In genomic region chr12:57726884-57727757, GRCh38 we compare ENCODE assay signal across 9 cellular contexts. TPM values are rescaled to one million over a fixed set of nuclear protein-coding genes. Genes with fewer than 3 reads are reported as not detected.
DNase-seq lines count a peak whose midpoint lies in the region; ATAC-seq and TF ChIP-seq lines count a peak whose summit lies in the region.
"Had no signal": no experiment of that assay in that cellular context is flagged by ENCODE, and none has a peak within 500 bp of the region (broad histone marks: within the 10 kb centered on the region; RNA-seq: fewer than 3 reads in every experiment).

No MANE protein-coding gene starts in this region.

- POLR2A ChIA-PET in SK-N-SH (lab: Yijun Ruan, JAX), result interaction anchor here (1.5 to 3.6 kb wide), 3 partner anchors 9 to 25 kb away, joined by 7 to 21 read pairs (median 18); partner anchors contain the start of genes CDK4 and TSPAN31

- H3K9me2 ChIP-seq in SK-N-SH, result no peaks in the 10 kb centered on the region

- H3K27ac Mint-ChIP-seq in chondrocyte (ENCODE audit: unreplicated experiment), result peak overlapping the region; percentile 45

- WGBS in SK-N-SH (ENCODE audit: low lambda C conversion rate), result 77% methylated on average over 59 of the region's 76 CpGs
- 31% methylated on average over 13 of the region's 76 CpGs for WGBS in right lobe of liver (ENCODE audit: insufficient coverage, low coverage, low lambda C conversion rate, missing lambda C conversion rate)
- WGBS in tibial nerve, 2 donors, result 33 to 39% methylated on average over 38 to 63 of the region's 76 CpGs

- TF ChIP-seq POLR2A in right lobe of liver (IDR thresholded peaks at IDR 0.05), result no peak
- no peak for TF ChIP-seq POLR2A in tibial nerve (IDR thresholded peaks at IDR 0.05)

- peak overlapping the region; percentile 96 for H3K4me3 Mint-ChIP-seq in chondrocyte (ENCODE audit: unreplicated experiment)

- CTCF ChIA-PET in SK-N-SH (lab: Yijun Ruan, JAX), result interaction anchor here (1.2 to 9.4 kb wide), 16 partner anchors 9 to 144 kb away, joined by 3 to 133 read pairs (median 6); partner anchors contain the start of genes AGAP2, B4GALNT1, CDK4 and OS9

- no peak for TF ChIP-seq RAD21 in SK-N-SH (IDR thresholded peaks at IDR 0.05; ENCODE audit: low read length)

- H3F3A ChIP-seq in SK-N-SH (replicated peaks; ENCODE audit: insufficient read depth), result peaks cover 18% of the 10 kb centered on the region

- H3K4me1 ChIP-seq in SK-N-SH (ENCODE audit: control insufficient read depth in 1 of 2, insufficient read depth in 2 of 2, low read depth in 1 of 2, low read length in 1 of 2) (peaks cover 0 to 8% of the 10 kb centered on the region in 2 experiments; a peak in 1 of 4 replicates), right lobe of liver (peaks cover 0 to 10% (median 0%) of the 10 kb centered on the region in 4 donors), tibial nerve (peaks cover 0 to 22% (median 0%) of the 10 kb centered on the region in 4 donors)

- 0 out of 2 replicates have a peak, but pooled peaks have one; percentile 18 for TF ChIP-seq CTCF in SK-N-SH (IDR thresholded peaks at IDR 0.05)
- peak; percentile 32 for TF ChIP-seq CTCF in chondrocyte (IDR thresholded peaks at IDR 0.05)
- TF ChIP-seq CTCF in right lobe of liver (IDR thresholded peaks at IDR 0.05), result peak in 1 of 4 donors; percentile 12
- peak in 3 of 5 experiments; percentile 17 to 28 (median 17) for TF ChIP-seq CTCF in tibial nerve (IDR thresholded peaks at IDR 0.05)

- H3K9me3 Mint-ChIP-seq in chondrocyte (ENCODE audit: low read depth), result no peaks in the 10 kb centered on the region
- H3K9me3 Mint-ChIP-seq: CD8-positive, alpha-beta T cell had no signal

- H3K9ac ChIP-seq in SK-N-SH, result peak overlapping the region; percentile 82; the same call in 1 of the 2 replicates

- ATAC-seq in SK-N-SH treated with all-trans-retinoic acid at 6 μM for 48 hours (no peak), right lobe of liver (peak; percentile 11 to 66 (median 24)), GM18907 (IDR thresholded peaks at IDR 0.05; ENCODE audit: unreplicated experiment) (no peak), HG02840 (IDR thresholded peaks at IDR 0.05; ENCODE audit: low FRiP score, unreplicated experiment) (no peak), GM18517 (IDR thresholded peaks at IDR 0.05; ENCODE audit: unreplicated experiment) (no peak)

- peaks cover 13% of the 10 kb centered on the region for H3K4me1 Mint-ChIP-seq in chondrocyte (ENCODE audit: low read depth)

- no peaks in the 10 kb centered on the region for H4K20me1 ChIP-seq in SK-N-SH (ENCODE audit: insufficient read depth)

- H3K9me3 ChIP-seq in SK-N-SH (no peaks in the 10 kb centered on the region), right lobe of liver (no peaks in the 10 kb centered on the region), tibial nerve (no peaks in the 10 kb centered on the region)

- H2AFZ ChIP-seq in SK-N-SH (ENCODE audit: low read depth), result peak overlapping the region; percentile 89; the same call in 1 of the 2 replicates

- H3K36me3 ChIP-seq in SK-N-SH (replicated peaks in 1 of 2; ENCODE audit: control insufficient read depth in 1 of 2, insufficient read depth in 2 of 2, low read length in 1 of 2) (peaks cover 3 to 13% of the 10 kb centered on the region in 2 experiments), right lobe of liver (no peaks in the 10 kb centered on the region), tibial nerve (peaks cover 0 to 2% (median 0%) of the 10 kb centered on the region in 3 donors)

- intact Hi-C loops in right lobe of liver (cut with DNase I), result no loop called here

- H3K27ac ChIP-seq in SK-N-SH (ENCODE audit: low read depth in 2 of 2, low read length in 1 of 2), result peak overlapping the region in 1 of 2 experiments; percentile 82; a peak in 1 of 4 replicates
- no peak overlapping the region for H3K27ac ChIP-seq in right lobe of liver
- H3K27ac ChIP-seq in tibial nerve, result peak overlapping the region in 2 of 4 donors; percentile 42 to 66

- DNase-seq in SK-N-SH (no peak), chondrocyte (ENCODE audit: low spot score) (no peak), right lobe of liver (peak in 2 of 3 donors; percentile 55 to 64), tibial nerve (ENCODE audit: low spot score in 2 of 2) (no peak)

- TF ChIP-seq EP300 in SK-N-SH (IDR thresholded peaks at IDR 0.05; ENCODE audit: borderline replicate concordance in 1 of 2, low read depth in 1 of 2, low read length in 1 of 2) (no peak), tibial nerve (IDR thresholded peaks at IDR 0.05) (peak in 1 of 2 donors; percentile 7)

- H3K4me3 ChIP-seq in SK-N-SH (ENCODE audit: low read depth in 2 of 2, low read length in 1 of 2) (peak overlapping the region; percentile 76 to 79), right lobe of liver (peak overlapping the region; percentile 36 to 48 (median 43)), tibial nerve (peak overlapping the region; percentile 49 to 76 (median 54))

- no peaks in the 10 kb centered on the region for H3K27me3 ChIP-seq in SK-N-SH (ENCODE audit: insufficient read depth)
- peaks cover 0 to 5% of the 10 kb centered on the region in 2 donors for H3K27me3 ChIP-seq in right lobe of liver
- peaks cover 0 to 7% of the 10 kb centered on the region in 2 donors for H3K27me3 ChIP-seq in tibial nerve

- H3K4me2 ChIP-seq in SK-N-SH, result peak overlapping the region; percentile 85

- peaks cover 2% of the 10 kb centered on the region for H3K36me3 Mint-ChIP-seq in chondrocyte (ENCODE audit: low read depth)

- no peaks in the 10 kb centered on the region for H3K79me2 ChIP-seq in SK-N-SH (ENCODE audit: insufficient read depth)

- H3K27me3 Mint-ChIP-seq in chondrocyte (ENCODE audit: low read depth), result peaks cover 3% of the 10 kb centered on the region

TF ChIP-seq in SK-N-SH treated with all-trans-retinoic acid at 6 μM for 48 hours, 23 proteins besides CTCF, POLR2A, EP300 and RAD21 (continues in another document):
- TF ChIP-seq, protein P1, sequence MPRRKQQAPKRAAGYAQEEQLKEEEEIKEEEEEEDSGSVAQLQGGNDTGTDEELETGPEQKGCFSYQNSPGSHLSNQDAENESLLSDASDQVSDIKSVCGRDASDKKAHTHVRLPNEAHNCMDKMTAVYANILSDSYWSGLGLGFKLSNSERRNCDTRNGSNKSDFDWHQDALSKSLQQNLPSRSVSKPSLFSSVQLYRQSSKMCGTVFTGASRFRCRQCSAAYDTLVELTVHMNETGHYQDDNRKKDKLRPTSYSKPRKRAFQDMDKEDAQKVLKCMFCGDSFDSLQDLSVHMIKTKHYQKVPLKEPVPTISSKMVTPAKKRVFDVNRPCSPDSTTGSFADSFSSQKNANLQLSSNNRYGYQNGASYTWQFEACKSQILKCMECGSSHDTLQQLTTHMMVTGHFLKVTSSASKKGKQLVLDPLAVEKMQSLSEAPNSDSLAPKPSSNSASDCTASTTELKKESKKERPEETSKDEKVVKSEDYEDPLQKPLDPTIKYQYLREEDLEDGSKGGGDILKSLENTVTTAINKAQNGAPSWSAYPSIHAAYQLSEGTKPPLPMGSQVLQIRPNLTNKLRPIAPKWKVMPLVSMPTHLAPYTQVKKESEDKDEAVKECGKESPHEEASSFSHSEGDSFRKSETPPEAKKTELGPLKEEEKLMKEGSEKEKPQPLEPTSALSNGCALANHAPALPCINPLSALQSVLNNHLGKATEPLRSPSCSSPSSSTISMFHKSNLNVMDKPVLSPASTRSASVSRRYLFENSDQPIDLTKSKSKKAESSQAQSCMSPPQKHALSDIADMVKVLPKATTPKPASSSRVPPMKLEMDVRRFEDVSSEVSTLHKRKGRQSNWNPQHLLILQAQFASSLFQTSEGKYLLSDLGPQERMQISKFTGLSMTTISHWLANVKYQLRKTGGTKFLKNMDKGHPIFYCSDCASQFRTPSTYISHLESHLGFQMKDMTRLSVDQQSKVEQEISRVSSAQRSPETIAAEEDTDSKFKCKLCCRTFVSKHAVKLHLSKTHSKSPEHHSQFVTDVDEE (CRISPR knock-in tag; IDR thresholded peaks at IDR 0.05), result no peak
- TF ChIP-seq ESRRG (CRISPR knock-in tag; IDR thresholded peaks at IDR 0.05) (no peak), TCF4 (CRISPR knock-in tag; IDR thresholded peaks at IDR 0.05; ENCODE audit: borderline replicate concordance) (no peak), CSDC2 (CRISPR knock-in tag; IDR thresholded peaks at IDR 0.05) (no peak)

RNA-seq across cellular contexts. Expression of gene AGAP2, which starts 11.4 kb away (rescaled TPM):
- polyA plus RNA-seq in SK-N-SH (2012; rRNA removed), result 3.9 and 5.2 TPM in 2 replicates
- polyA plus RNA-seq in SK-N-SH (2012; cell fraction: cytosol; rRNA removed), result 1.7 and 2.9 TPM in 2 replicates
- polyA plus RNA-seq in SK-N-SH (2012; cell fraction: nucleus; rRNA removed), result 19.2 and 24.6 TPM in 2 replicates
- total RNA-seq in chondrocyte (1.9 to 3.1 TPM (median 1.9 TPM) in 3 replicates), right lobe of liver (under 1 TPM; 0.26 to 0.87 (median 0.57) TPM), tibial nerve (1 to 10 TPM; 1.1 to 5.7 (median 2.5) TPM)

RNA-seq across cellular contexts. Expression of gene TSPAN31, which starts 17.7 kb away (rescaled TPM):
- polyA plus RNA-seq in SK-N-SH (2012; rRNA removed), result 36.8 and 42.8 TPM in 2 replicates
- polyA plus RNA-seq in SK-N-SH (2012; cell fraction: cytosol; rRNA removed), result 41.5 and 44.8 TPM in 2 replicates
- 21.8 and 54.2 TPM in 2 replicates for polyA plus RNA-seq in SK-N-SH (2012; cell fraction: nucleus; rRNA removed)
- total RNA-seq in chondrocyte (21.2 to 29.3 TPM (median 21.5 TPM) in 3 replicates), right lobe of liver (10 to 100 TPM; 15.1 to 34.4 (median 20.6) TPM), tibial nerve (100 to 1,000 TPM in 1 of 4 donors, 10 to 100 TPM in 3; 47.1 to 115 (median 80.1) TPM)

RNA-seq across cellular contexts. Expression of gene CDK4, which starts 25.0 kb away (rescaled TPM):
- polyA plus RNA-seq in SK-N-SH (2012; rRNA removed), result 324 and 395 TPM in 2 replicates
- 245 and 311 TPM in 2 replicates for polyA plus RNA-seq in SK-N-SH (2012; cell fraction: cytosol; rRNA removed)
- 189 and 210 TPM in 2 replicates for polyA plus RNA-seq in SK-N-SH (2012; cell fraction: nucleus; rRNA removed)
- total RNA-seq in chondrocyte (136 to 140 TPM (median 139 TPM) in 3 replicates), right lobe of liver (10 to 100 TPM; 23.3 to 47.3 (median 31.8) TPM), tibial nerve (100 to 1,000 TPM in 2 of 4 donors, 10 to 100 TPM in 2; 79.1 to 156 (median 99.0) TPM)

RNA-seq across cellular contexts. Expression of gene MARCHF9, which starts 27.8 kb away (rescaled TPM):
- 21.2 and 24.2 TPM in 2 replicates for polyA plus RNA-seq in SK-N-SH (2012; rRNA removed)
- polyA plus RNA-seq in SK-N-SH (2012; cell fraction: cytosol; rRNA removed), result 11.5 and 17.1 TPM in 2 replicates
- 37.4 and 43.9 TPM in 2 replicates for polyA plus RNA-seq in SK-N-SH (2012; cell fraction: nucleus; rRNA removed)
- total RNA-seq in chondrocyte (17.3 to 22.1 TPM (median 21.8 TPM) in 3 replicates), right lobe of liver (1 to 10 TPM; 2.1 to 3.9 (median 3.3) TPM), tibial nerve (10 to 100 TPM in 2 of 4 donors, 1 to 10 TPM in 2; 4.2 to 19.8 (median 10.4) TPM)

RNA-seq across cellular contexts. Expression of gene OS9, which starts 33.2 kb away (rescaled TPM):
- polyA plus RNA-seq in SK-N-SH (2012; rRNA removed), result 280 and 362 TPM in 2 replicates
- polyA plus RNA-seq in SK-N-SH (2012; cell fraction: cytosol; rRNA removed), result 176 and 275 TPM in 2 replicates
- 378 and 386 TPM in 2 replicates for polyA plus RNA-seq in SK-N-SH (2012; cell fraction: nucleus; rRNA removed)
- total RNA-seq in chondrocyte (284 to 337 TPM (median 290 TPM) in 3 replicates), right lobe of liver (100 to 1,000 TPM; 179 to 245 (median 210) TPM), tibial nerve (100 to 1,000 TPM; 185 to 288 (median 224) TPM)

Comparison
In these comparisons a context has a peak if more than half of its experiments do, and no peak if none do; other contexts are left out.
1. DNase-seq: peak in right lobe of liver (2 of 3); none in SK-N-SH (single experiment), chondrocyte (single experiment) and tibial nerve (0 of 2).
2. ATAC-seq: peak in right lobe of liver (4 of 4); none in SK-N-SH treated with all-trans-retinoic acid at 6 μM for 48 hours (single experiment), GM18907 (single experiment), HG02840 (single experiment) and GM18517 (single experiment).
3. Peak in every context shown above with its lines, with median percentiles within 50 percentile points of each other: H3K4me3 ChIP-seq.